9 cellular contexts compared by ENCODE assay signal in the genomic region with DNA sequence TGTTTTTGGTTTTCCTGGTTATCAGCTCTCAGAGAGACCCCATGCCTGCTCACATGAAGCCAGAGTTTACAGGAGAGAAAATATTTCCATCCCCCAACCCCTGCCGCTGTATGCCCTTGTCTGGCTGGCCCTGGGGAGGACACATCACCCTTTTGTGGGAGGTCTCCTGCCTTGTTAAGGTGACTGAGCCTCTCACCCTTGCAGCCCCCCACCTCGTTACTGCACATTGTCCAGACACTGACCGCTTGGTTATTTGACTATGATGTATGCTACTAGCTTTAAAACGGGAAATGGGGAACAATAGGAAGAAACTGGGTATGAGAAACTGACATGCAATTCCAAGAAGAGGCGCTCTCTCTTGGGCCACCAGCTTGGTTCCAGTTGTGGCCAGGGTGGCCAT. TPM values are rescaled to one million over a fixed set of nuclear protein-coding genes. Genes with fewer than 3 reads are reported as not detected.
"Had no signal": no experiment of that assay in that cellular context is flagged by ENCODE, and none has a peak within 500 bp of the region (broad histone marks: within the 10 kb centered on the region; RNA-seq: fewer than 3 reads in every experiment).

No MANE protein-coding gene starts in this region.

- H3K4me1 ChIP-seq: HAP-1 had no signal

- H3K27ac ChIP-seq: GM23248 had no signal

- ATAC-seq: HCT116 had no signal

- H3K36me3 ChIP-seq: HAP-1 had no signal

- H3K9me3 ChIP-seq: HAP-1 had no signal

- DNase-seq: GM23248, GOT3, H7, HFFc6, IMR-90 had no signal

- H3K4me3 ChIP-seq: GM23248, HAP-1 had no signal

RNA-seq across cellular contexts. Expression of a gene that starts 51.1 kb away (rescaled TPM):
- total RNA-seq: GM23248, H4, H7, HFFc6, HT-29, IMR-90 had no signal
- polyA plus RNA-seq: GM23248, IMR-90 had no signal

RNA-seq across cellular contexts. Expression of a gene that starts 51.4 kb away (rescaled TPM):
- total RNA-seq: GM23248, H7, HFFc6, HT-29 had no signal
- polyA plus RNA-seq: GM23248 had no signal
